In genomic region chr5:2165991-2166978, GRCh38 we compare ENCODE assay signal across 31 cellular contexts.
"Had no signal": no experiment of that assay in that cellular context is flagged by ENCODE, and none has a peak within 500 bp of the region (broad histone marks: within the 10 kb centered on the region; RNA-seq: fewer than 3 reads in every experiment).

No MANE protein-coding gene starts in this region.

- H3K27ac ChIP-seq: brain microvascular endothelial cell, WERI-Rb-1 had no signal

- DNase-seq: activated CD4-positive, alpha-beta memory T cell treated with anti-CD3 and anti-CD28 coated beads, Interleukin-2, amount 10 ng/mL, durations not matched to agents 7 days and 5 days; activated CD4-positive, alpha-beta T cell treated with anti-CD3 and anti-CD28 coated beads for 1 hour; activated CD4-positive, alpha-beta T cell treated with anti-CD3 and anti-CD28 coated beads for 48 hours; activated CD4-positive, CD25-positive, alpha-beta regulatory T cell; activated effector memory CD4-positive, alpha-beta T cell treated with anti-CD3 and anti-CD28 coated beads, Interleukin-2, amount 50 U/mL, for 16 hours; activated naive CD4-positive, alpha-beta T cell; activated naive CD4-positive, alpha-beta T cell treated with anti-CD3 and anti-CD28 coated beads, Interleukin-2, amount 50 U/mL, for 16 hours; activated naive CD8-positive, alpha-beta T cell treated with anti-CD3 and anti-CD28 coated beads for 36 hours; activated T-cell treated with anti-CD3 and anti-CD28 coated beads, Interleukin-2, amount 50 U/mL, for 1 hour; activated T-cell treated with anti-CD3 and anti-CD28 coated beads, Interleukin-2, amount 50 U/mL, for 72 hours; amniotic stem cell; brain microvascular endothelial cell; Karpas-422; KBM-7; NCI-H1048; NCI-H1105 treated with DMSO at 0.1 percent for 48 hours; NCI-H1436; NCI-H1694; NCI-H1930; NCI-H2081 treated with DMSO at 0.1 percent for 48 hours; NCI-H226; NCI-H446 treated with DMSO at 0.1 percent for 48 hours; NCI-H69; NCI-H82; SIG-M5; SW 1271; T1000; WERI-Rb-1 had no signal

- ATAC-seq: activated T-cell treated with anti-CD3 and anti-CD28 coated beads, Interleukin-2, amount 50 U/mL, for 72 hours; activated T-helper 17 cell treated with anti-CD3 and anti-CD28 coated beads, Interleukin-2, amount 50 U/mL, for 72 hours; Panc1; SK-N-SH treated with all-trans-retinoic acid at 6 μM for 48 hours had no signal

- H3K36me3 ChIP-seq: brain microvascular endothelial cell, WERI-Rb-1 had no signal

- H3K27me3 ChIP-seq: brain microvascular endothelial cell had no signal
